19 cellular contexts compared by ENCODE assay signal in the genomic region with DNA sequence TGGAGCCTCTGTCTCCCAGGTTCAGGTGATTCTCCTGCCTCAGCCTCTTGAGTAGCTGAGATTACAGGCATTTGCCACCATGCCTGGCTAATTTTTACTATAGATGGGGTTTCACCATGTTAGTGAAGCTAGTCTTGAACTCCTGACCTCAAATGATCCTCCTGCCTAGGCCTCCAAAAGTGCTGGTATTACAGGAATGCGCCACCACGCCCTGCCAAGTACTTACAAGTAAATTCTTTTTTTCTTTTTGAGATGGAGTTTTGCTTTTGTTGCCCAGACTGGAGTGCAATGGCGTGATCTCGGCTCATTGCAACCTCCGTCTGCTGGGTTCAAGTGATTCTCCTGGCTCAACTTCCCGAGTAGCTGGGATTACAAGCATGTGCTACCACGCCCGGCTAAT.
"Had no signal": no experiment of that assay in that cellular context is flagged by ENCODE, and none has a peak within 500 bp of the region (broad histone marks: within the 10 kb centered on the region; RNA-seq: fewer than 3 reads in every experiment).

No MANE protein-coding gene starts in this region.

- H3K27ac ChIP-seq: right atrium auricular region, spleen, stomach, testis, upper lobe of left lung had no signal

- H3K9me3 Mint-ChIP-seq: activated B cell treated with CpG ODN at 0.5 μM for 24 hours; activated naive CD4-positive, alpha-beta T cell treated with anti-CD3 and anti-CD28 coated beads, Interleukin-2, amount 10 ng/mL, durations not matched to agents 7 days and 5 days; activated T-helper 2 cell treated with anti-CD3 and anti-CD28 coated beads, Interferon-gamma antibody, Interleukin-2, Interleukin-4, amounts not matched to agents 10 μg/mL and 5 μg/mL and 100 μg/mL, durations not matched to agents 14 hours and 24 hours and 36 hours; natural killer cell; T-helper 1 cell treated with Interleukin-12 subunit alpha and Interleukin-12 subunit beta and Interleukin-4 antibody, amounts not matched to agents 30 μg/mL and 1 μg/mL, for 36 hours had no signal

- H3K27me3 Mint-ChIP-seq: activated B cell treated with CpG ODN at 0.5 μM for 24 hours; activated naive CD4-positive, alpha-beta T cell treated with anti-CD3 and anti-CD28 coated beads, Interleukin-2, amount 10 ng/mL, durations not matched to agents 7 days and 5 days; progenitor cell of endocrine pancreas had no signal

- H3K27ac Mint-ChIP-seq: activated naive CD4-positive, alpha-beta T cell treated with anti-CD3 and anti-CD28 coated beads, Interleukin-2, amount 10 ng/mL, durations not matched to agents 7 days and 5 days; T-helper 1 cell treated with Interleukin-12 subunit alpha and Interleukin-12 subunit beta and Interleukin-4 antibody, amounts not matched to agents 30 μg/mL and 1 μg/mL, for 36 hours had no signal

- H3K27me3 ChIP-seq: right atrium auricular region, spleen, stomach, testis, upper lobe of left lung had no signal

- H3K36me3 ChIP-seq: right atrium auricular region, stomach, upper lobe of left lung had no signal

- ATAC-seq: left ventricle myocardium superior, natural killer cell had no signal

- DNase-seq: activated B cell treated with CpG ODN at 0.5 μM for 24 hours; activated CD4-positive, alpha-beta T cell treated with anti-CD3 and anti-CD28 coated beads for 48 hours; activated CD8-positive, alpha-beta memory T cell treated with anti-CD3 and anti-CD28 coated beads, Interleukin-2, amount 50 U/mL, for 48 hours; activated naive CD4-positive, alpha-beta T cell treated with anti-CD3 and anti-CD28 coated beads, Interleukin-2, amount 10 ng/mL, durations not matched to agents 7 days and 5 days; erythroblast; hippocampal formation; kidney; left ventricle myocardium superior; mesenchymal stem cell; natural killer cell; nucleus accumbens; spleen; stomach; testis; upper lobe of left lung had no signal

- H3K4me3 Mint-ChIP-seq: activated B cell treated with CpG ODN at 0.5 μM for 24 hours; activated naive CD4-positive, alpha-beta T cell treated with anti-CD3 and anti-CD28 coated beads, Interleukin-2, amount 10 ng/mL, durations not matched to agents 7 days and 5 days; natural killer cell; T-helper 1 cell treated with Interleukin-12 subunit alpha and Interleukin-12 subunit beta and Interleukin-4 antibody, amounts not matched to agents 30 μg/mL and 1 μg/mL, for 36 hours had no signal

- H3K36me3 Mint-ChIP-seq: natural killer cell had no signal

- H3K4me3 ChIP-seq: right atrium auricular region, spleen, stomach, testis, upper lobe of left lung had no signal
